ENCODE assay signal across 22 cellular contexts in the genomic region with DNA sequence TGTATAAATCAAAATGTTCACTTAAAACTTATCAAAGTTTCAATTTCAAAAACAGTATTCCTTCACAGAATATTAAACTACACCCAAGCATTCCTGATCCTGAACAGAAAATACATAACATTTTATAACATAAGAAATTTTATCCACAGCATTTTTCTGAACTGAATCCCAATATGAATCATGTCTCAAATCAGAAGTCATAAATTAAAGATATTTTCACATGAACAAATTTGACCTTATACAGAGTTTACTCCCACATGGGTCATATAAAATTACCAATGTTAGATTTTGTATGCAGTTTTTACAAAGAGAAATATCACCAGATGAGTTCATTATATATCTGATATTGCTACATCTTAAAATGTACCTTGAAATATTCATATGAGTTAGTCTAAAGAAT. TPM values are rescaled to one million over a fixed set of nuclear protein-coding genes. Genes with fewer than 3 reads are reported as not detected.
DNase-seq lines count a peak whose midpoint lies in the region; FAIRE-seq and TF ChIP-seq lines count a peak whose summit lies in the region.
"Had no signal": no experiment of that assay in that cellular context is flagged by ENCODE, and none has a peak within 500 bp of the region (broad histone marks: within the 10 kb centered on the region; RNA-seq: fewer than 3 reads in every experiment).

No MANE protein-coding gene starts in this region.

- peaks cover 35% of the 10 kb centered on the region for H3K4me1 Mint-ChIP-seq in endodermal cell
- peaks cover 54% of the 10 kb centered on the region for H3K4me1 Mint-ChIP-seq in osteocyte (ENCODE audit: unreplicated experiment)

- H3K4me3 Mint-ChIP-seq in endodermal cell (no peak overlapping the region), osteocyte (ENCODE audit: unreplicated experiment) (no peak overlapping the region)
- H3K4me3 Mint-ChIP-seq: CD8-positive, alpha-beta T cell; memory B cell; naive B cell; T-helper 2 cell treated with Interferon-gamma antibody and Interleukin-4, amounts not matched to agents 5 μg/mL and 100 μg/mL, for 36 hours had no signal

- H3K27me3 ChIP-seq in endodermal cell (ENCODE audit: control insufficient read depth, insufficient read depth, low read length, poor library complexity, severe bottlenecking), result no peaks in the 10 kb centered on the region
- H3K27me3 ChIP-seq: ovary had no signal

- TF ChIP-seq CTCF in endodermal cell (conservative IDR thresholded peaks at IDR 0.05) (no peak), osteocyte (IDR thresholded peaks at IDR 0.05) (no peak)

- FAIRE-seq in RCC 7860 (lab: Jason Lieb, UNC), result peak; percentile 8
- FAIRE-seq: HepG2 had no signal

- H3K9me3 Mint-ChIP-seq in endodermal cell, result no peaks in the 10 kb centered on the region
- H3K9me3 Mint-ChIP-seq in osteocyte (ENCODE audit: unreplicated experiment), result no peaks in the 10 kb centered on the region
- H3K9me3 Mint-ChIP-seq: activated T-helper 2 cell treated with anti-CD3 and anti-CD28 coated beads, Interferon-gamma antibody, Interleukin-2, Interleukin-4, amounts not matched to agents 10 μg/mL and 5 μg/mL and 100 μg/mL, durations not matched to agents 14 hours and 24 hours and 36 hours; CD8-positive, alpha-beta T cell; memory B cell; naive B cell; T-helper 2 cell treated with Interferon-gamma antibody and Interleukin-4, amounts not matched to agents 5 μg/mL and 100 μg/mL, for 36 hours had no signal

- H3K27me3 Mint-ChIP-seq in endodermal cell (ENCODE audit: insufficient read depth) (no peaks in the 10 kb centered on the region), osteocyte (ENCODE audit: unreplicated experiment) (no peaks in the 10 kb centered on the region)
- H3K27me3 Mint-ChIP-seq: activated naive CD8-positive, alpha-beta T cell; memory B cell; naive B cell had no signal

- H3K36me3 ChIP-seq in endodermal cell (ENCODE audit: control insufficient read depth, insufficient read depth, low read length), result peaks cover 13% of the 10 kb centered on the region
- H3K36me3 ChIP-seq: ovary had no signal

- H3K27ac Mint-ChIP-seq in endodermal cell (peak overlapping the region; percentile 28), osteocyte (ENCODE audit: unreplicated experiment) (peak overlapping the region; percentile 51)
- H3K27ac Mint-ChIP-seq: activated naive CD8-positive, alpha-beta T cell; activated T-helper 2 cell treated with anti-CD3 and anti-CD28 coated beads, Interferon-gamma antibody, Interleukin-2, Interleukin-4, amounts not matched to agents 10 μg/mL and 5 μg/mL and 100 μg/mL, durations not matched to agents 14 hours and 24 hours and 36 hours; CD8-positive, alpha-beta T cell; T-helper 2 cell treated with Interferon-gamma antibody and Interleukin-4, amounts not matched to agents 5 μg/mL and 100 μg/mL, for 36 hours had no signal

- no peaks in the 10 kb centered on the region for H3K4me1 ChIP-seq in endodermal cell (ENCODE audit: control insufficient read depth, insufficient read depth, low read length)

- peaks cover 12% of the 10 kb centered on the region for H3K36me3 Mint-ChIP-seq in endodermal cell (ENCODE audit: low read depth)
- H3K36me3 Mint-ChIP-seq in osteocyte (ENCODE audit: unreplicated experiment), result peaks cover 13% of the 10 kb centered on the region
- H3K36me3 Mint-ChIP-seq: naive B cell had no signal

- H3K27ac ChIP-seq in endodermal cell (ENCODE audit: low read depth, low read length), result no peak overlapping the region
- H3K27ac ChIP-seq: ovary, WERI-Rb-1 had no signal

- no peak overlapping the region for H3K9ac ChIP-seq in endodermal cell (ENCODE audit: extremely low read depth, low read length, poor library complexity, severe bottlenecking)

- no peaks in the 10 kb centered on the region for H3K9me3 ChIP-seq in endodermal cell (ENCODE audit: control insufficient read depth, low read length)
- H3K9me3 ChIP-seq: ovary had no signal

- DNase-seq in GM03348 (ENCODE audit: low spot score), result peak; percentile 7
- DNase-seq in RCC 7860 (ENCODE audit: low spot score), result no peak
- DNase-seq in endodermal cell, result no peak
- DNase-seq in osteocyte (ENCODE audit: extremely low spot score, unreplicated experiment), result no peak
- DNase-seq in stimulated activated CD4-positive, alpha-beta T cell treated with anti-CD3 and anti-CD28 coated beads, Interleukin-12 subunit alpha, Interleukin-12 subunit beta, amount 100 ng/mL, for 4 hours, result no peak
- DNase-seq in stimulated activated CD8-positive, alpha-beta memory T cell treated with anti-CD3 and anti-CD28 coated beads, Interleukin-4, amount 100 ng/mL, for 48 hours, result no peak
- DNase-seq in stimulated activated CD4-positive, alpha-beta T cell treated with anti-CD3 and anti-CD28 coated beads, Interleukin-4, amount 100 ng/mL, for 24 hours, result no peak
- DNase-seq: activated CD4-positive, alpha-beta T cell treated with anti-CD3 and anti-CD28 coated beads, Interleukin-2, amount 50 U/mL, for 1 hour; CD8-positive, alpha-beta T cell; DMS79; naive B cell; NCI-H1105 treated with DMSO at 0.1 percent for 48 hours; NCI-H2081; NCI-H446 treated with DMSO at 0.1 percent for 48 hours; ovary; substantia nigra; WERI-Rb-1 had no signal

- no peak overlapping the region for H3K4me3 ChIP-seq in endodermal cell (ENCODE audit: low read length)
- H3K4me3 ChIP-seq: ovary had no signal

RNA-seq across cellular contexts. Expression of a gene that starts 6.0 kb away (rescaled TPM):
- total RNA-seq in endodermal cell, result 10 to 100 TPM; 10.0 to 15.2 TPM
- 8.6 TPM for polyA plus RNA-seq in endodermal cell (2013, experiment 1 of 2)
- 9.4 TPM for polyA plus RNA-seq in endodermal cell (2013, experiment 2 of 2)
- 12.6 and 13.8 TPM in 2 replicates for total RNA-seq in osteocyte

RNA-seq across cellular contexts. Expression of a gene that starts 48.6 kb away (rescaled TPM):
- total RNA-seq in endodermal cell (10 to 100 TPM; 31.7 to 35.1 TPM), osteocyte (8.5 and 8.9 TPM in 2 replicates)
- 48.0 TPM for polyA plus RNA-seq in endodermal cell (2013, experiment 1 of 2)
- polyA plus RNA-seq in endodermal cell (2013, experiment 2 of 2), result 55.7 TPM
